Comparison of ENCODE assay signal across 9 cellular contexts in the genomic region with DNA sequence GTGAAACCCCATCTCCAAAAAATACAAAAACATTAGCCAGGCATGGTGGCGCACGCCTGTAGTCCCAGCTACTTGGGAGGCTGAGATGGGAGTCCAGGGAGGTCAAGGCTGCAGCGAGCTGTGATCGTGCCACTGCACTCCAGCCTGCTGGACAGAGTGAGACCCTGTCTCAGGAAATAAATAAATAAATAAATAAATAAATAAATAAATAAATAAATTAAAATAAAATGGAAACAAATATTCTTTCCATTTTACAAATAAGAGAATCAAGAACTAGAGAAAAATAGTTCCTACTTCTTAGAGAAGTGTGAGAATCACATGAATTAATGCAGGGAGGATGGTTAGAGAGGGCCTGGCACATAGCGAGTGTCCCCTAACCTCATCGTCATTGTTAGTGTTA.
"Had no signal": no experiment of that assay in that cellular context is flagged by ENCODE, and none has a peak within 500 bp of the region (broad histone marks: within the 10 kb centered on the region; RNA-seq: fewer than 3 reads in every experiment).

No MANE protein-coding gene starts in this region.

- H3K4me3 ChIP-seq: GM23338 had no signal

- H3K4me2 ChIP-seq: GM23338, KMS-11 had no signal

- H3K4me3 Mint-ChIP-seq: GM23338, H9, IgD-negative memory B cell had no signal

- H3K36me3 Mint-ChIP-seq: IgD-negative memory B cell had no signal

- H3K9me3 Mint-ChIP-seq: GM23338, H9, IgD-negative memory B cell had no signal

- FAIRE-seq: H1, H54, HTR-8/SVneo had no signal

- H3K27me3 Mint-ChIP-seq: IgD-negative memory B cell had no signal

- H3K27ac Mint-ChIP-seq: GM23338, H9, IgD-negative memory B cell had no signal

- H3K9ac ChIP-seq: KMS-11 had no signal

- H3K27ac ChIP-seq: KMS-11 had no signal

- DNase-seq: H9, HCEC 1CT, KBM-7 had no signal

- H3K4me1 Mint-ChIP-seq: GM23338, H9, IgD-negative memory B cell had no signal

- ATAC-seq: GM23338 had no signal
